In the genomic region with DNA sequence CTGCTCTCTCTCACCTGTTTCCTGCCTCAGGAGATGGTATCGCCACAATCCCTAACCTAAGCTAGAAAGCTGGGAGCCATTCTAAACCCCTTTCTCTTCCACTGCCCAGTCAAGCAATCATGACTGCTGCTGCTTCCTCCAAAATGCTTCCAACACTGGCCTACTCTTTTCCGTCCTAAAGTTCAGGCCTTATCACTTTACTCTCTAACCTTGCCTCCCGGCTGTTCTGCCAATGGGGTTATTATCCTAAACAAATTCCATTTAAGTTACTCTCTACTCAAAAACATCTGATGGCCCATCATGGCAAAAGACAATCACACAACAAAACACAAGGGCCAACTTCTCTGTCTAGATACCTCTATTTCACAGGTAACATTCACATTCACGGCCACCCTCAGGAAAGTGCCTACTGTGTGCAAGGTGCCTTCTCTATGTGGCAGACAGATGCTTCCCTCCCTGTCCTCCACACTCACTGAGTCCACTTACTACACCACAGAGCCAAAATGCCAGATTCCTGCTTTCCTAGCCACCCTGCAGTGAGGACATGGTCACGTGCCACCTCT, we compare ENCODE assay signal across 1 cellular context.
TF ChIP-seq lines count a peak whose summit lies in the region.

No MANE protein-coding gene starts in this region.

TF ChIP-seq in SK-N-SH, 30 proteins besides CTCF, POLR2A, EP300 and RAD21 (continued from another document):
- TF ChIP-seq, protein P1, sequence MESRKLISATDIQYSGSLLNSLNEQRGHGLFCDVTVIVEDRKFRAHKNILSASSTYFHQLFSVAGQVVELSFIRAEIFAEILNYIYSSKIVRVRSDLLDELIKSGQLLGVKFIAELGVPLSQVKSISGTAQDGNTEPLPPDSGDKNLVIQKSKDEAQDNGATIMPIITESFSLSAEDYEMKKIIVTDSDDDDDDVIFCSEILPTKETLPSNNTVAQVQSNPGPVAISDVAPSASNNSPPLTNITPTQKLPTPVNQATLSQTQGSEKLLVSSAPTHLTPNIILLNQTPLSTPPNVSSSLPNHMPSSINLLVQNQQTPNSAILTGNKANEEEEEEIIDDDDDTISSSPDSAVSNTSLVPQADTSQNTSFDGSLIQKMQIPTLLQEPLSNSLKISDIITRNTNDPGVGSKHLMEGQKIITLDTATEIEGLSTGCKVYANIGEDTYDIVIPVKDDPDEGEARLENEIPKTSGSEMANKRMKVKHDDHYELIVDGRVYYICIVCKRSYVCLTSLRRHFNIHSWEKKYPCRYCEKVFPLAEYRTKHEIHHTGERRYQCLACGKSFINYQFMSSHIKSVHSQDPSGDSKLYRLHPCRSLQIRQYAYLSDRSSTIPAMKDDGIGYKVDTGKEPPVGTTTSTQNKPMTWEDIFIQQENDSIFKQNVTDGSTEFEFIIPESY (IDR thresholded peaks at IDR 0.05; ENCODE audit: borderline replicate concordance, low read depth): no peak
